Comparison of ENCODE assay signal across 8 cellular contexts in genomic region chr19:12052571-12053169, GRCh38.
DNase-seq lines count a peak whose midpoint lies in the region; ATAC-seq and TF ChIP-seq lines count a peak whose summit lies in the region.

Gene ZNF878 (minus strand): TSS chr19:12052961. CDS start chr19:12052801, 160 bp downstream.

- peak within 1 kb of the TSS; percentile 62 for H3K4me3 ChIP-seq in choroid plexus epithelial cell (ENCODE audit: low read depth, low read length)

- TF ChIP-seq CTCF in GM12874 (IDR thresholded peaks at IDR 0.05; ENCODE audit: insufficient read depth, low read depth, low read length) (peak; percentile 35), VCaP (conservative IDR thresholded peaks at IDR 0.05) (peak; percentile 36), choroid plexus epithelial cell (conservative IDR thresholded peaks at IDR 0.05; ENCODE audit: low read depth, low read length) (no peak)

- DNase-seq in NCI-H2029 treated with DMSO at 0.1 percent for 48 hours (lab: John Stamatoyannopoulos, UW) (peak; percentile 68), choroid plexus epithelial cell (ENCODE audit: low read depth) (peak; percentile 82), kidney tubule cell (ENCODE audit: low spot score) (peak; percentile 92)
- DNase-seq in stimulated activated CD4-positive, alpha-beta T cell treated with anti-CD3 and anti-CD28 coated beads, Interleukin-12 subunit alpha, Interleukin-12 subunit beta, amount 100 ng/mL, for 48 hours (ENCODE audit: low read depth in 2 of 3, low spot score in 1 of 3) = peak; percentile 42 to 66 (median 57)

- peak; percentile 84 for ATAC-seq in HG02678 (IDR thresholded peaks at IDR 0.05; ENCODE audit: unreplicated experiment)
- ATAC-seq in GM19324 (IDR thresholded peaks at IDR 0.05; ENCODE audit: low FRiP score, unreplicated experiment) = no peak

- H3K27ac ChIP-seq in VCaP = peak within 1 kb of the TSS; percentile 72
